7 cellular contexts compared by ENCODE assay signal in genomic region chr5:149999866-150000260, GRCh38. TPM values are rescaled to one million over a fixed set of nuclear protein-coding genes. Genes with fewer than 3 reads are reported as not detected.
A peak's percentile ranks its signal among the peaks of the same experiment; 100 is the strongest.
DNase-seq lines count a peak whose midpoint lies in the region; ATAC-seq and TF ChIP-seq lines count a peak whose summit lies in the region.

No MANE protein-coding gene starts in this region.

- peak overlapping the region; percentile 89 for H3K27ac Mint-ChIP-seq in activated naive CD8-positive, alpha-beta T cell

- DNase-seq in stomach = no peak
- DNase-seq in DMS114 treated with DMSO at 0.1 percent for 48 hours (lab: John Stamatoyannopoulos, UW; ENCODE audit: unreplicated experiment) = no peak
- no peak for DNase-seq in HuH-7.5 (ENCODE audit: low spot score)

- peak overlapping the region; percentile 91 for H3K27ac ChIP-seq in HUES48 (ENCODE audit: low read depth, low read length)
- H3K27ac ChIP-seq in stomach = peak overlapping the region; percentile 76 to 96 (median 93)

- no peak for TF ChIP-seq CTCF in stomach (IDR thresholded peaks at IDR 0.05)

- no peaks in the 10 kb centered on the region for H3K27me3 ChIP-seq in HUES48 (ENCODE audit: control insufficient read depth, insufficient read depth, low read length)
- H3K27me3 ChIP-seq in stomach = no peaks in the 10 kb centered on the region

- no peaks in the 10 kb centered on the region for H3K9me3 Mint-ChIP-seq in activated naive CD8-positive, alpha-beta T cell (ENCODE audit: low read depth)

- H3K36me3 ChIP-seq in HUES48 (ENCODE audit: control insufficient read depth, insufficient read depth, low read length) (peaks cover 22% of the 10 kb centered on the region), stomach (peaks cover 0 to 29% (median 23%) of the 10 kb centered on the region in 4 donors)

- TF ChIP-seq POLR2A in stomach (IDR thresholded peaks at IDR 0.05) = no peak

- H3K4me1 Mint-ChIP-seq in activated naive CD8-positive, alpha-beta T cell (ENCODE audit: low read depth) = peaks cover 44% of the 10 kb centered on the region

- ATAC-seq in HG03196 (IDR thresholded peaks at IDR 0.05; ENCODE audit: unreplicated experiment) = no peak

- intact Hi-C loops in stomach (cut with DNase I; ENCODE audit: low total_unique reads) = loop anchor here (10.0 kb wide), 1 partner anchor 365 kb away; no protein-coding TSS in a partner anchor

- H3K4me3 ChIP-seq in HUES48 (ENCODE audit: low read depth, low read length) = peak overlapping the region; percentile 85
- peak overlapping the region; percentile 83 for H3K4me3 ChIP-seq in iPS-18c (ENCODE audit: insufficient read depth, low read depth, low read length)
- H3K4me3 ChIP-seq in stomach = peak overlapping the region; percentile 59 to 99 (median 94)

- H3K9me3 ChIP-seq in HUES48 (ENCODE audit: control insufficient read depth, insufficient read depth, low read length) (no peaks in the 10 kb centered on the region), iPS-18c (ENCODE audit: control insufficient read depth, insufficient read depth, low read length) (no peaks in the 10 kb centered on the region), stomach (no peaks in the 10 kb centered on the region)

- no peak for TF ChIP-seq EP300 in stomach (IDR thresholded peaks at IDR 0.05)

- H3K4me3 Mint-ChIP-seq in activated naive CD8-positive, alpha-beta T cell = peak overlapping the region; percentile 92

- H3K36me3 Mint-ChIP-seq in activated naive CD8-positive, alpha-beta T cell = peaks cover 4% of the 10 kb centered on the region

- H3K4me1 ChIP-seq in HUES48 (ENCODE audit: control insufficient read depth, insufficient read depth, low read length) (peaks cover 16% of the 10 kb centered on the region), stomach (peaks cover 25 to 48% (median 37%) of the 10 kb centered on the region in 4 donors)

- 13 to 19% (median 18%) methylated on average over 7 of the region's 7 CpGs for WGBS in stomach, 5 donors

- no peaks in the 10 kb centered on the region for H3K27me3 Mint-ChIP-seq in activated naive CD8-positive, alpha-beta T cell

- H3K9ac ChIP-seq in HUES48 (ENCODE audit: low read depth, low read length) = peak overlapping the region; percentile 93

RNA-seq across cellular contexts. Expression of gene TIGD6, which starts 0.6 kb away (rescaled TPM):
- 1 to 10 TPM in 2 of 5 donors, under 1 TPM in 2, not detected in 1; under 0.01 to 3.3 (median 1.6) TPM for total RNA-seq in stomach
- polyA plus RNA-seq in stomach = 1 to 10 TPM; 1.8 to 2.9 (median 2.9) TPM

RNA-seq across cellular contexts. Expression of gene HMGXB3, which starts 0.7 kb away (rescaled TPM):
- 10 to 100 TPM; 17.5 to 90.6 (median 52.0) TPM for total RNA-seq in stomach
- polyA plus RNA-seq in stomach = 10 to 100 TPM in 1 of 3 donors, 1 to 10 TPM in 2; 7.9 to 15.3 (median 10.0) TPM

RNA-seq across cellular contexts. Expression of gene SLC26A2, which starts 39.3 kb away (rescaled TPM):
- total RNA-seq in stomach = 100 to 1,000 TPM in 1 of 5 donors, 10 to 100 TPM in 1, 1 to 10 TPM in 3; 3.6 to 135 (median 8.4) TPM
- 1 to 10 TPM in 2 of 3 donors, under 1 TPM in 1; 0.81 to 7.4 (median 1.2) TPM for polyA plus RNA-seq in stomach

RNA-seq across cellular contexts. Expression of gene PDE6A, which starts 55.3 kb away (rescaled TPM):
- under 1 TPM in 1 of 5 donors, not detected in 4; under 0.01 TPM for total RNA-seq in stomach
- polyA plus RNA-seq in stomach = under 1 TPM in 1 of 3 donors, not detected in 2; 0.80 TPM
